ENCODE assay signal across 8 cellular contexts in genomic region chr3:133575121-133575520, GRCh38. TPM values are rescaled to one million over a fixed set of nuclear protein-coding genes. Genes with fewer than 3 reads are reported as not detected.
DNase-seq lines count a peak whose midpoint lies in the region; ATAC-seq and TF ChIP-seq lines count a peak whose summit lies in the region.

No MANE protein-coding gene starts in this region.

- DNase-seq in Caco-2 (no peak), RPMI8226 (peak; percentile 57), epithelial cell of prostate (ENCODE audit: low read depth, low spot score) (no peak), NK-92 (lab: John Stamatoyannopoulos, UW; ENCODE audit: unreplicated experiment) (no peak), kidney tubule cell (ENCODE audit: low spot score) (no peak), germinal center (ENCODE audit: low spot score) (no peak)

- BruUV-seq in Caco-2 (replicated peaks; lab: Mats Ljungman, UMichigan), result TSS peak; percentile 31

- peaks cover 75% of the 10 kb centered on the region for H3K36me3 Mint-ChIP-seq in Caco-2 (ENCODE audit: insufficient read depth, unreplicated experiment)

- H3K9me3 ChIP-seq in Caco-2 (no peaks in the 10 kb centered on the region), neutrophil (no peaks in the 10 kb centered on the region)

- H3K36me3 ChIP-seq in Caco-2 (ENCODE audit: control insufficient read depth, insufficient read depth, low read length) (no peaks in the 10 kb centered on the region; the same call in none of the 2 replicates), neutrophil (peaks cover 41% of the 10 kb centered on the region)

- H3K4me3 ChIP-seq in Caco-2 (ENCODE audit: low read depth, low read length), result peak overlapping the region; percentile 96
- H3K4me3 ChIP-seq in neutrophil (ENCODE audit: low read depth in 1 of 2, low read length in 1 of 2), result peak overlapping the region; percentile 86 to 88

- H3K4me1 Mint-ChIP-seq in Caco-2 (ENCODE audit: low read depth, unreplicated experiment), result peaks cover 15% of the 10 kb centered on the region

- CTCF ChIA-PET in Caco-2 (lab: Charles Lee), result interaction anchor here (0.6 to 1.1 kb wide), 2 partner anchors 81 to 137 kb away, joined by 3 read pairs; no protein-coding TSS in a partner anchor

- no peaks in the 10 kb centered on the region for H3K27me3 Mint-ChIP-seq in Caco-2 (ENCODE audit: insufficient read depth, unreplicated experiment)

- POLR2A ChIA-PET in Caco-2 (lab: Charles Lee), result interaction anchor here (1.6 kb wide), 1 partner anchor 28 kb away, joined by 8 read pairs; no protein-coding TSS in a partner anchor

- H3K27ac ChIP-seq in epithelial cell of prostate, result peak overlapping the region; percentile 97
- H3K27ac ChIP-seq in neutrophil, result peak overlapping the region; percentile 99

- H3K4me1 ChIP-seq in Caco-2 (peaks cover 42% of the 10 kb centered on the region), neutrophil (ENCODE audit: control insufficient read depth in 1 of 2, insufficient read depth in 1 of 2, low read depth in 1 of 2, low read length in 1 of 2) (peaks cover 58 to 64% of the 10 kb centered on the region in 2 experiments)

- no peak for ATAC-seq in HG02884 (IDR thresholded peaks at IDR 0.05; ENCODE audit: unreplicated experiment)

- peak overlapping the region; percentile 81 for H3K4me3 Mint-ChIP-seq in Caco-2 (ENCODE audit: unreplicated experiment)

- no peaks in the 10 kb centered on the region for H3K9me3 Mint-ChIP-seq in Caco-2 (ENCODE audit: unreplicated experiment)

- TF ChIP-seq CTCF in Caco-2 (IDR thresholded peaks at IDR 0.05; ENCODE audit: insufficient read depth in 1 of 2, low read depth in 1 of 2, low read length in 1 of 2, severe bottlenecking in 1 of 2, unreplicated experiment in 1 of 2) (no peak), neutrophil (IDR thresholded peaks at IDR 0.05) (no peak)

- intact Hi-C loops in Caco-2 (cut with micrococcal nuclease; ENCODE audit: unreplicated experiment), result loop anchor here (10.0 kb wide), 1 partner anchor 850 kb away; the partner anchor contains the start of gene NPHP3

- H3K27me3 ChIP-seq in Caco-2 (replicated peaks; ENCODE audit: control insufficient read depth, insufficient read depth, low read length), result no peaks in the 10 kb centered on the region
- no peaks in the 10 kb centered on the region for H3K27me3 ChIP-seq in neutrophil

- H3K27ac Mint-ChIP-seq in Caco-2 (ENCODE audit: unreplicated experiment), result peak overlapping the region; percentile 75

RNA-seq across cellular contexts. Expression of gene CDV3, which starts 1.6 kb away (rescaled TPM):
- 260 and 284 TPM in 2 replicates for total RNA-seq in Caco-2 (2022)
